Comparison of ENCODE assay signal across 1 cellular context in genomic region chr1:24491577-24492360, GRCh38.
TF ChIP-seq lines count a peak whose summit lies in the region.

No MANE protein-coding gene starts in this region.

TF ChIP-seq in H1, 55 proteins besides CTCF, POLR2A, EP300 and RAD21:
- TF ChIP-seq KDM1A (IDR thresholded peaks at IDR 0.05; ENCODE audit: borderline replicate concordance, low read length) (no peak), RXRA (IDR thresholded peaks at IDR 0.05; ENCODE audit: insufficient read depth, low read depth, low read length) (no peak), TEAD4 (IDR thresholded peaks at IDR 0.05; ENCODE audit: low read depth, low read length) (no peak), TAF7 (optimal IDR thresholded peaks at IDR 0.05; ENCODE audit: borderline replicate concordance, low read depth, low read length) (no peak), ZNF274 (IDR thresholded peaks at IDR 0.05; ENCODE audit: borderline replicate concordance, extremely low read depth, low read length) (no peak), TAF1 (IDR thresholded peaks at IDR 0.05; ENCODE audit: low read depth, low read length) (no peak), SP1 (IDR thresholded peaks at IDR 0.05; ENCODE audit: low read depth, low read length) (no peak), RBBP5 (IDR thresholded peaks at IDR 0.05; ENCODE audit: borderline replicate concordance, low read depth, low read length) (no peak), SIX5 (IDR thresholded peaks at IDR 0.05; ENCODE audit: low read depth, low read length) (no peak), GTF2F1 (IDR thresholded peaks at IDR 0.05; ENCODE audit: borderline replicate concordance, low read depth, low read length) (no peak), SUZ12 (IDR thresholded peaks at IDR 0.05; ENCODE audit: low read length) (no peak), BACH1 (IDR thresholded peaks at IDR 0.05; ENCODE audit: low read length) (no peak), SP2 (IDR thresholded peaks at IDR 0.05; ENCODE audit: low read length) (no peak), CHD2 (IDR thresholded peaks at IDR 0.05; ENCODE audit: low read length) (no peak), MAX (IDR thresholded peaks at IDR 0.05) (no peak), POU5F1 (IDR thresholded peaks at IDR 0.05; ENCODE audit: low read depth, low read length) (no peak)
